8 cellular contexts compared by ENCODE assay signal in genomic region chr6:6686748-6687601, GRCh38.
A peak's percentile ranks its signal among the peaks of the same experiment; 100 is the strongest.
DNase-seq lines count a peak whose midpoint lies in the region; ATAC-seq and TF ChIP-seq lines count a peak whose summit lies in the region.

No MANE protein-coding gene starts in this region.

- CTCF ChIA-PET in Caco-2 (lab: Charles Lee): interaction anchor here (0.8 kb wide), 1 partner anchor 17 kb away, joined by 7 read pairs; no protein-coding TSS in a partner anchor

- H3K9ac ChIP-seq in iPS-15b (ENCODE audit: low read depth, low read length): peak overlapping the region; percentile 77

- H3K9me3 ChIP-seq in Caco-2 (peaks cover 6% of the 10 kb centered on the region; the same call in 1 of the 2 replicates), ascending aorta (no peaks in the 10 kb centered on the region), iPS-15b (ENCODE audit: control insufficient read depth, insufficient read depth, low read length) (no peaks in the 10 kb centered on the region)

- DNase-seq in Caco-2: peak; percentile 92 to 96
- DNase-seq in HT1080 (ENCODE audit: low read depth): peak; percentile 95
- DNase-seq in NCI-H748 (lab: John Stamatoyannopoulos, UW; ENCODE audit: unreplicated experiment): peak; percentile 100
- peak; percentile 29 to 76 for DNase-seq in ascending aorta (ENCODE audit: low spot score in 2 of 2)
- DNase-seq in midbrain (lab: John Stamatoyannopoulos, UW): no peak

- H3K4me3 ChIP-seq in Caco-2 (ENCODE audit: low read depth, low read length): peak overlapping the region; percentile 20
- peak overlapping the region in 1 of 2 donors; percentile 20 for H3K4me3 ChIP-seq in ascending aorta
- H3K4me3 ChIP-seq in iPS-15b (ENCODE audit: low read depth, low read length): peak overlapping the region; percentile 79
- H3K4me3 ChIP-seq in skin epidermis: peak overlapping the region in 4 of 7 experiments; percentile 1 to 26 (median 20)

- ATAC-seq in GM18519 (IDR thresholded peaks at IDR 0.05; ENCODE audit: low FRiP score, unreplicated experiment): no peak

- no peaks in the 10 kb centered on the region for H3K27me3 ChIP-seq in Caco-2 (replicated peaks; ENCODE audit: control insufficient read depth, insufficient read depth, low read length)
- H3K27me3 ChIP-seq in ascending aorta: no peaks in the 10 kb centered on the region
- H3K27me3 ChIP-seq in iPS-15b (ENCODE audit: control insufficient read depth, insufficient read depth, low read length): no peaks in the 10 kb centered on the region

- POLR2A ChIA-PET in Caco-2 (lab: Charles Lee): interaction anchor here (0.7 kb wide), 1 partner anchor 401 kb away, joined by 10 read pairs; no protein-coding TSS in a partner anchor

- H3K27me3 Mint-ChIP-seq in Caco-2 (ENCODE audit: insufficient read depth, unreplicated experiment): no peaks in the 10 kb centered on the region

- no peaks in the 10 kb centered on the region for H3K9me3 Mint-ChIP-seq in Caco-2 (ENCODE audit: unreplicated experiment)

- H3K27ac ChIP-seq in ascending aorta: no peak overlapping the region
- H3K27ac ChIP-seq in skin epidermis: peak overlapping the region in 20 of 21 experiments; percentile 38 to 87 (median 78)

- intact Hi-C loops in Caco-2 (cut with micrococcal nuclease; ENCODE audit: unreplicated experiment) (no loop called here), ascending aorta (cut with DNase I) (no loop called here)

- H3K4me3 Mint-ChIP-seq in Caco-2 (ENCODE audit: unreplicated experiment): peak overlapping the region; percentile 65

- H3K27ac Mint-ChIP-seq in Caco-2 (ENCODE audit: unreplicated experiment): peak overlapping the region; percentile 71

- H3K4me1 Mint-ChIP-seq in Caco-2 (ENCODE audit: low read depth, unreplicated experiment): peaks cover 18% of the 10 kb centered on the region

- no TSS peak for BruUV-seq in Caco-2 (replicated peaks; lab: Mats Ljungman, UMichigan)

- TF ChIP-seq CTCF in Caco-2 (IDR thresholded peaks at IDR 0.05; ENCODE audit: insufficient read depth in 1 of 2, low read depth in 1 of 2, low read length in 1 of 2, severe bottlenecking in 1 of 2, unreplicated experiment in 1 of 2) (no peak), ascending aorta (IDR thresholded peaks at IDR 0.05) (no peak)

- H3K36me3 Mint-ChIP-seq in Caco-2 (ENCODE audit: insufficient read depth, unreplicated experiment): no peaks in the 10 kb centered on the region

- H3K4me1 ChIP-seq in Caco-2 (peaks cover 24% of the 10 kb centered on the region), ascending aorta (no peaks in the 10 kb centered on the region), iPS-15b (ENCODE audit: control insufficient read depth, insufficient read depth, low read length) (peaks cover 22% of the 10 kb centered on the region)

- H3K36me3 ChIP-seq in Caco-2 (ENCODE audit: control insufficient read depth, insufficient read depth, low read length): no peaks in the 10 kb centered on the region
- H3K36me3 ChIP-seq in ascending aorta: no peaks in the 10 kb centered on the region
- H3K36me3 ChIP-seq in iPS-15b (ENCODE audit: control insufficient read depth, insufficient read depth, low read length): no peaks in the 10 kb centered on the region

Comparison
In these comparisons a context has a peak if more than half of its experiments do, and no peak if none do; other contexts are left out.
1. H3K27ac ChIP-seq: peak in skin epidermis (20 of 21); none in ascending aorta (0 of 2).